Comparison of ENCODE assay signal across 15 cellular contexts in genomic region chr5:76801803-76802195, GRCh38. TPM values are rescaled to one million over a fixed set of nuclear protein-coding genes. Genes with fewer than 3 reads are reported as not detected.
DNase-seq lines count a peak whose midpoint lies in the region; ATAC-seq and TF ChIP-seq lines count a peak whose summit lies in the region.
"Had no signal": no experiment of that assay in that cellular context is flagged by ENCODE, and none has a peak within 500 bp of the region (broad histone marks: within the 10 kb centered on the region; RNA-seq: fewer than 3 reads in every experiment).

No MANE protein-coding gene starts in this region.

- peak overlapping the region; percentile 12; the same call in 1 of the 2 replicates for H2BK20ac ChIP-seq in IMR-90 (ENCODE audit: low read depth, low read length)

- H3F3A ChIP-seq in SK-N-SH (replicated peaks; ENCODE audit: insufficient read depth), result peaks cover 36% of the 10 kb centered on the region
- peaks cover 11% of the 10 kb centered on the region for H3F3A ChIP-seq in neural progenitor cell (ENCODE audit: low read depth)

- H2AK9ac ChIP-seq in IMR-90 (replicated peaks; ENCODE audit: low read depth, low read length, poor library complexity), result no peak overlapping the region

- H3K36me3 Mint-ChIP-seq in neural progenitor cell, result no peaks in the 10 kb centered on the region
- H3K36me3 Mint-ChIP-seq in activated CD8-positive, alpha-beta T cell treated with anti-CD3 and anti-CD28 coated beads, Interleukin-2, amount 10 ng/mL, durations not matched to agents 7 days and 5 days (ENCODE audit: low read depth), result no peaks in the 10 kb centered on the region

- peak overlapping the region; percentile 87 for H2AK5ac ChIP-seq in IMR-90 (ENCODE audit: low read depth, low read length)

- H4K20me1 ChIP-seq in SK-N-SH (ENCODE audit: insufficient read depth) (no peaks in the 10 kb centered on the region), IMR-90 (ENCODE audit: insufficient read depth, low read length) (peaks cover 3% of the 10 kb centered on the region; the same call in 1 of the 2 replicates), mammary epithelial cell (ENCODE audit: insufficient read depth, low read length) (no peaks in the 10 kb centered on the region), neural progenitor cell (ENCODE audit: low read depth) (no peaks in the 10 kb centered on the region)

- H3K4ac ChIP-seq in IMR-90 (ENCODE audit: low read depth, low read length), result 0 out of 2 replicates have a peak overlapping the region, but pooled peaks have one; percentile 20

- peak overlapping the region; percentile 47; the same call in 1 of the 2 replicates for H2BK120ac ChIP-seq in IMR-90 (ENCODE audit: low read depth, low read length)

- no peak for TF ChIP-seq POLR2A in IMR-90 (IDR thresholded peaks at IDR 0.05; ENCODE audit: low read depth, low read length)

- dilution Hi-C loops in IMR-90 (cut with HindIII; ENCODE audit: low sequenced_read_pairs, unreplicated experiment) (no loop called here), mammary epithelial cell (cut with HindIII; ENCODE audit: low sequenced_read_pairs) (no loop called here)

- H3K27ac ChIP-seq in SK-N-SH (ENCODE audit: low read depth in 2 of 2, low read length in 1 of 2) (peak overlapping the region in 1 of 2 experiments; percentile 85; a peak in 2 of 4 replicates), IMR-90 (ENCODE audit: insufficient read depth, low read length) (no peak overlapping the region), mammary epithelial cell (ENCODE audit: insufficient read depth, low read depth, low read length) (peak overlapping the region; percentile 45), neural progenitor cell (no peak overlapping the region)
- H3K27ac ChIP-seq: 22Rv1 had no signal

- no peak overlapping the region for H2BK5ac ChIP-seq in IMR-90 (ENCODE audit: low read depth, low read length, poor library complexity, severe bottlenecking)

- H3K14ac ChIP-seq in IMR-90 (replicated peaks; ENCODE audit: low read depth, low read length), result no peak overlapping the region

- H3K27me3 ChIP-seq in SK-N-SH (ENCODE audit: insufficient read depth) (no peaks in the 10 kb centered on the region), IMR-90 (ENCODE audit: control insufficient read depth, insufficient read depth, low read length) (no peaks in the 10 kb centered on the region), mammary epithelial cell (ENCODE audit: insufficient read depth, low read length) (no peaks in the 10 kb centered on the region), neural progenitor cell (no peaks in the 10 kb centered on the region), HAP-1 (ENCODE audit: low read depth) (no peaks in the 10 kb centered on the region)

- no peak overlapping the region for H3K56ac ChIP-seq in IMR-90 (ENCODE audit: extremely low read depth, insufficient read depth, low read length)

- peaks cover 7% of the 10 kb centered on the region for H3K9me3 Mint-ChIP-seq in neural progenitor cell
- H3K9me3 Mint-ChIP-seq in activated CD8-positive, alpha-beta T cell treated with anti-CD3 and anti-CD28 coated beads, Interleukin-2, amount 10 ng/mL, durations not matched to agents 7 days and 5 days (ENCODE audit: insufficient read depth), result no peaks in the 10 kb centered on the region

- no peaks in the 10 kb centered on the region for H3K79me2 ChIP-seq in SK-N-SH (ENCODE audit: insufficient read depth)
- no peaks in the 10 kb centered on the region for H3K79me2 ChIP-seq in mammary epithelial cell (ENCODE audit: insufficient read depth, low read length)
- H3K79me2 ChIP-seq in neural progenitor cell (ENCODE audit: low read depth), result no peaks in the 10 kb centered on the region

- H3K4me2 ChIP-seq in SK-N-SH (peak overlapping the region; percentile 46), IMR-90 (ENCODE audit: low read depth, low read length) (no peak overlapping the region), mammary epithelial cell (ENCODE audit: insufficient read depth, low read depth, low read length) (peak overlapping the region; percentile 56), neural progenitor cell (no peak overlapping the region)

- no peak overlapping the region for H4K91ac ChIP-seq in IMR-90 (ENCODE audit: insufficient read depth, low read depth, low read length)

- H3K27ac Mint-ChIP-seq in neural progenitor cell, result peak overlapping the region; percentile 71
- no peak overlapping the region for H3K27ac Mint-ChIP-seq in activated CD8-positive, alpha-beta T cell treated with anti-CD3 and anti-CD28 coated beads, Interleukin-2, amount 10 ng/mL, durations not matched to agents 7 days and 5 days

- H3K36me3 ChIP-seq in SK-N-SH (replicated peaks in 1 of 2; ENCODE audit: control insufficient read depth in 1 of 2, insufficient read depth in 2 of 2, low read length in 1 of 2), result no peaks in the 10 kb centered on the region
- no peaks in the 10 kb centered on the region for H3K36me3 ChIP-seq in IMR-90 (ENCODE audit: control insufficient read depth, insufficient read depth, low read length)
- no peaks in the 10 kb centered on the region for H3K36me3 ChIP-seq in mammary epithelial cell (ENCODE audit: insufficient read depth, low read length)
- H3K36me3 ChIP-seq in neural progenitor cell, result no peaks in the 10 kb centered on the region
- H3K36me3 ChIP-seq in HAP-1 (replicated peaks), result no peaks in the 10 kb centered on the region

- 0 out of 4 replicates have a peak overlapping the region, but pooled peaks of 1 of the 2 experiments have one; percentile 2 for H4K8ac ChIP-seq in IMR-90 (ENCODE audit: low read depth in 2 of 2, low read length in 2 of 2)

- no peak for TF ChIP-seq EP300 in SK-N-SH (IDR thresholded peaks at IDR 0.05; ENCODE audit: borderline replicate concordance in 1 of 2, low read depth in 1 of 2, low read length in 1 of 2)

- intact Hi-C loops in IMR-90 (cut with micrococcal nuclease), result no loop called here
- intact Hi-C loops in mammary epithelial cell (cut with micrococcal nuclease), result no loop called here

- no peaks in the 10 kb centered on the region for H3K9me1 ChIP-seq in IMR-90 (ENCODE audit: insufficient read depth, low read length)

- H3K9ac ChIP-seq in SK-N-SH (no peak overlapping the region), IMR-90 (ENCODE audit: low read depth, low read length) (no peak overlapping the region), mammary epithelial cell (ENCODE audit: insufficient read depth, low read length) (no peak overlapping the region), neural progenitor cell (no peak overlapping the region)

- H3K9me2 ChIP-seq in SK-N-SH, result no peaks in the 10 kb centered on the region

- no peak for ATAC-seq in SK-N-SH treated with all-trans-retinoic acid at 6 μM for 48 hours
- ATAC-seq in IMR-90 (ENCODE audit: low read depth), result no peak
- ATAC-seq in activated CD8-positive, alpha-beta T cell treated with anti-CD3 and anti-CD28 coated beads, Interleukin-2, amount 10 ng/mL, durations not matched to agents 7 days and 5 days, result no peak

- TF ChIP-seq RAD21 in SK-N-SH (IDR thresholded peaks at IDR 0.05; ENCODE audit: low read length) (no peak), IMR-90 (IDR thresholded peaks at IDR 0.05; ENCODE audit: low read length) (no peak)

- H3K27me3 Mint-ChIP-seq in neural progenitor cell (ENCODE audit: insufficient read depth, low read depth), result peaks cover 10% of the 10 kb centered on the region
- H3K27me3 Mint-ChIP-seq in activated CD8-positive, alpha-beta T cell treated with anti-CD3 and anti-CD28 coated beads, Interleukin-2, amount 10 ng/mL, durations not matched to agents 7 days and 5 days (ENCODE audit: low read depth), result peaks cover 4% of the 10 kb centered on the region

- no peak overlapping the region for H3K23ac ChIP-seq in IMR-90 (ENCODE audit: low read depth, low read length)

- peaks cover 0 to 17% of the 10 kb centered on the region in 2 experiments; a peak in 2 of 4 replicates for H3K4me1 ChIP-seq in SK-N-SH (ENCODE audit: control insufficient read depth in 1 of 2, insufficient read depth in 2 of 2, low read depth in 1 of 2, low read length in 1 of 2)
- H3K4me1 ChIP-seq in IMR-90 (ENCODE audit: control insufficient read depth, insufficient read depth, low read length), result peaks cover 12% of the 10 kb centered on the region
- peaks cover 33% of the 10 kb centered on the region for H3K4me1 ChIP-seq in mammary epithelial cell (ENCODE audit: insufficient read depth, low read length)
- peaks cover 10% of the 10 kb centered on the region for H3K4me1 ChIP-seq in neural progenitor cell
- H3K4me1 ChIP-seq in HAP-1, result peaks cover 16% of the 10 kb centered on the region

- BruUV-seq in IMR-90 (replicated peaks; lab: Mats Ljungman, UMichigan) (no TSS peak), mammary epithelial cell (replicated peaks; lab: Mats Ljungman, UMichigan) (no TSS peak)

- H3K79me1 ChIP-seq in IMR-90 (ENCODE audit: low read depth in 1 of 2, low read length in 2 of 2), result no peaks in the 10 kb centered on the region

- no peak overlapping the region for H3K18ac ChIP-seq in IMR-90 (ENCODE audit: low read depth, low read length)

- POLR2A ChIA-PET in SK-N-SH (lab: Yijun Ruan, JAX), result no interaction called here
- POLR2A ChIA-PET in IMR-90 (lab: Charles Lee; ENCODE audit: unreplicated experiment), result no interaction called here
- POLR2A ChIA-PET in activated CD8-positive, alpha-beta T cell treated with anti-CD3 and anti-CD28 coated beads, Interleukin-2, amount 10 ng/mL, durations not matched to agents 7 days and 5 days (lab: Charles Lee), result no interaction called here

- WGBS in SK-N-SH (ENCODE audit: low lambda C conversion rate), result 89% methylated on average over 3 of the region's 3 CpGs
- 69% methylated on average over 3 of the region's 3 CpGs; no CpG with 5 or more reads in 1 of the 2 experiments for WGBS in IMR-90 (ENCODE audit: extremely low coverage in 2 of 2, insufficient read length in 1 of 2), 2 experiments
- 0% methylated on average over 2 of the region's 3 CpGs for WGBS in mammary epithelial cell (ENCODE audit: low coverage, missing lambda C conversion rate)

- no peak overlapping the region for H3K4me3 Mint-ChIP-seq in neural progenitor cell
- H3K4me3 Mint-ChIP-seq in activated CD8-positive, alpha-beta T cell treated with anti-CD3 and anti-CD28 coated beads, Interleukin-2, amount 10 ng/mL, durations not matched to agents 7 days and 5 days, result no peak overlapping the region

- H3K4me1 Mint-ChIP-seq in neural progenitor cell, result peaks cover 18% of the 10 kb centered on the region
- H3K4me1 Mint-ChIP-seq in activated CD8-positive, alpha-beta T cell treated with anti-CD3 and anti-CD28 coated beads, Interleukin-2, amount 10 ng/mL, durations not matched to agents 7 days and 5 days (ENCODE audit: low read depth), result no peaks in the 10 kb centered on the region

- no peak for DNase-seq in SK-N-SH
- DNase-seq in IMR-90, result no peak
- no peak for DNase-seq in mammary epithelial cell
- DNase-seq in neural progenitor cell (ENCODE audit: low spot score), result no peak
- DNase-seq in NCI-H187 treated with DMSO at 0.1 percent for 48 hours (lab: John Stamatoyannopoulos, UW), result no peak
- no peak for DNase-seq in HAP-1 (ENCODE audit: low spot score in 2 of 2)
- DNase-seq in activated CD8-positive, alpha-beta T cell treated with anti-CD3 and anti-CD28 coated beads, Interleukin-2, amount 10 ng/mL, durations not matched to agents 7 days and 5 days, result no peak
- DNase-seq: C1 segment of cervical spinal cord, DMS153, NCI-H1436 treated with DMSO at 0.1 percent for 48 hours, NCI-H2107, NCI-H82 had no signal

- in situ Hi-C loops in IMR-90 (cut with MboI; ENCODE audit: low sequenced_read_pairs) (no loop called here), mammary epithelial cell (cut with MboI; ENCODE audit: low sequenced_read_pairs in 2 of 2) (no loop called here), HAP-1 (cut with MboI; ENCODE audit: low sequenced_read_pairs) (no loop called here)

- TF ChIP-seq CTCF in SK-N-SH (IDR thresholded peaks at IDR 0.05) (no peak), IMR-90 (conservative IDR thresholded peaks at IDR 0.05; ENCODE audit: low read depth, low read length) (no peak), mammary epithelial cell (conservative IDR thresholded peaks at IDR 0.05 in 1 of 2, IDR thresholded peaks at IDR 0.05 in 1 of 2; ENCODE audit: extremely low read depth in 1 of 2, insufficient read depth in 1 of 2, low read depth in 1 of 2, low read length in 2 of 2) (no peak), neural progenitor cell (IDR thresholded peaks at IDR 0.05) (no peak)

- CTCF ChIA-PET in SK-N-SH (lab: Yijun Ruan, JAX) (interaction anchor here (0.9 kb wide), 1 partner anchor 17 kb away, joined by 3 read pairs; no protein-coding TSS in a partner anchor), IMR-90 (lab: Yijun Ruan, JAX) (interaction anchor here (0.9 kb wide), 1 partner anchor 27 kb away, joined by 3 read pairs; no protein-coding TSS in a partner anchor), mammary epithelial cell (lab: Charles Lee; ENCODE audit: low non-redundant PET) (no interaction called here)
- CTCF ChIA-PET in activated CD8-positive, alpha-beta T cell treated with anti-CD3 and anti-CD28 coated beads, Interleukin-2, amount 10 ng/mL, durations not matched to agents 7 days and 5 days (lab: Charles Lee), result interaction anchor here (1.5 kb wide), 1 partner anchor 27 kb away, joined by 4 read pairs; no protein-coding TSS in a partner anchor

- H3K9me3 ChIP-seq in SK-N-SH (no peaks in the 10 kb centered on the region), IMR-90 (ENCODE audit: control insufficient read depth, insufficient read depth, low read length) (no peaks in the 10 kb centered on the region), mammary epithelial cell (replicated peaks; ENCODE audit: insufficient read depth, low read length) (no peaks in the 10 kb centered on the region), neural progenitor cell (ENCODE audit: low read depth) (no peaks in the 10 kb centered on the region), HAP-1 (no peaks in the 10 kb centered on the region)

- H3K4me3 ChIP-seq in SK-N-SH (ENCODE audit: low read depth in 2 of 2, low read length in 1 of 2), result no peak overlapping the region
- H3K4me3 ChIP-seq in IMR-90 (ENCODE audit: insufficient read depth, low read depth, low read length), result no peak overlapping the region
- no peak overlapping the region for H3K4me3 ChIP-seq in mammary epithelial cell (replicated peaks in 1 of 3; ENCODE audit: insufficient read depth in 1 of 3, low read depth in 2 of 3, low read length in 3 of 3)
- H3K4me3 ChIP-seq in neural progenitor cell, result no peak overlapping the region
- H3K4me3 ChIP-seq in HAP-1, result no peak overlapping the region

- H2BK15ac ChIP-seq in IMR-90 (ENCODE audit: low read depth, low read length), result peak overlapping the region; percentile 19; the same call in 1 of the 3 replicates

- 0 out of 2 replicates have a peak overlapping the region, but pooled peaks have one; percentile 43 for H2AFZ ChIP-seq in SK-N-SH (ENCODE audit: low read depth)
- no peak overlapping the region for H2AFZ ChIP-seq in IMR-90 (replicated peaks; ENCODE audit: low read length, poor library complexity)
- H2AFZ ChIP-seq in mammary epithelial cell (ENCODE audit: low read depth, low read length), result no peak overlapping the region
- H2AFZ ChIP-seq in neural progenitor cell (replicated peaks), result no peak overlapping the region

- H4K5ac ChIP-seq in IMR-90 (ENCODE audit: low read depth, low read length), result no peak overlapping the region

RNA-seq across cellular contexts. Expression of gene F2RL1, which starts 17.0 kb away (rescaled TPM):
- polyA plus RNA-seq in SK-N-SH (2012; rRNA removed) (31.3 and 41.3 TPM in 2 replicates), IMR-90 (2012; rRNA removed) (4.7 and 5.6 TPM in 2 replicates), mammary epithelial cell (65.6 TPM)
- 35.5 and 38.7 TPM in 2 replicates for polyA plus RNA-seq in SK-N-SH (2012; cell fraction: cytosol; rRNA removed)
- polyA plus RNA-seq in SK-N-SH (2012; cell fraction: nucleus; rRNA removed), result 5.9 and 13.8 TPM in 2 replicates
- total RNA-seq in IMR-90 (2012; rRNA removed) (9.4 and 12.4 TPM in 2 replicates), mammary epithelial cell (10 to 100 TPM; 57.2 to 93.5 TPM), neural progenitor cell (ENCODE audit: low replicate concordance) (9.3 and 10.6 TPM in 2 replicates)
- 2.2 and 3.6 TPM in 2 replicates for polyA plus RNA-seq in IMR-90 (2012; cell fraction: cytosol; rRNA removed)
- polyA plus RNA-seq in IMR-90 (2012; cell fraction: nucleus; rRNA removed; ENCODE audit: low replicate concordance), result 0.47 and 2.2 TPM in 2 replicates
- 106 TPM for polyA minus RNA-seq in mammary epithelial cell
- total RNA-seq in activated CD8-positive, alpha-beta T cell treated with anti-CD3 and anti-CD28 coated beads, Interleukin-2, amount 10 ng/mL, durations not matched to agents 7 days and 5 days, result 1 to 10 TPM; 1.6 to 2.2 TPM

RNA-seq across cellular contexts. Expression of gene S100Z, which starts 48.0 kb away (rescaled TPM):
- polyA plus RNA-seq in SK-N-SH (2012; rRNA removed) (not detected in 2 replicates), IMR-90 (2012; rRNA removed) (not detected in 2 replicates), mammary epithelial cell (not detected)
- polyA plus RNA-seq in SK-N-SH (2012; cell fraction: cytosol; rRNA removed), result not detected in 2 replicates
- not detected in 2 replicates for polyA plus RNA-seq in SK-N-SH (2012; cell fraction: nucleus; rRNA removed)
- total RNA-seq in IMR-90 (2012; rRNA removed) (not detected in 2 replicates), mammary epithelial cell (not detected), neural progenitor cell (ENCODE audit: low replicate concordance) (not detected in 2 replicates)
- not detected in 2 replicates for polyA plus RNA-seq in IMR-90 (2012; cell fraction: cytosol; rRNA removed)
- polyA plus RNA-seq in IMR-90 (2012; cell fraction: nucleus; rRNA removed; ENCODE audit: low replicate concordance), result not detected in 2 replicates
- polyA minus RNA-seq in mammary epithelial cell, result not detected
- 1 to 10 TPM; 2.5 to 3.2 TPM for total RNA-seq in activated CD8-positive, alpha-beta T cell treated with anti-CD3 and anti-CD28 coated beads, Interleukin-2, amount 10 ng/mL, durations not matched to agents 7 days and 5 days
- total RNA-seq: HT1080 had no signal

Comparison
In these comparisons a context has a peak if more than half of its experiments do, and no peak if none do; other contexts are left out.
1. H3K4me2 ChIP-seq: peak in SK-N-SH (single experiment) and mammary epithelial cell (single experiment); none in IMR-90 (single experiment) and neural progenitor cell (single experiment).